In genomic region chr3:57826286-57826951, GRCh38 we compare ENCODE assay signal across 14 cellular contexts.
DNase-seq lines count a peak whose midpoint lies in the region; ATAC-seq and TF ChIP-seq lines count a peak whose summit lies in the region.
"Had no signal": no experiment of that assay in that cellular context is flagged by ENCODE, and none has a peak within 500 bp of the region (broad histone marks: within the 10 kb centered on the region; RNA-seq: fewer than 3 reads in every experiment).

No MANE protein-coding gene starts in this region.

- CTCF ChIA-PET in Caco-2 (lab: Charles Lee), result interaction anchor here (0.8 to 1.0 kb wide), 3 partner anchors 10 to 59 kb away, joined by 3 read pairs; no protein-coding TSS in a partner anchor

- H3K36me3 ChIP-seq in Caco-2 (ENCODE audit: control insufficient read depth, insufficient read depth, low read length) (no peaks in the 10 kb centered on the region), HUES48 (ENCODE audit: control insufficient read depth, insufficient read depth, low read length) (no peaks in the 10 kb centered on the region), BE2C (no peaks in the 10 kb centered on the region)
- H3K36me3 ChIP-seq: Peyer's patch had no signal

- peaks cover 50% of the 10 kb centered on the region for H3K4me1 Mint-ChIP-seq in Caco-2 (ENCODE audit: low read depth, unreplicated experiment)

- H3K4me3 ChIP-seq in Caco-2 (ENCODE audit: low read depth, low read length), result no peak overlapping the region
- no peak overlapping the region for H3K4me3 ChIP-seq in HUES48 (ENCODE audit: low read depth, low read length)
- H3K4me3 ChIP-seq in cardiac fibroblast (replicated peaks in 1 of 2; ENCODE audit: low read depth in 2 of 2, low read length in 2 of 2), result no peak overlapping the region
- H3K4me3 ChIP-seq in BE2C (ENCODE audit: low read depth, low read length), result no peak overlapping the region
- H3K4me3 ChIP-seq: Peyer's patch had no signal

- intact Hi-C loops in Caco-2 (cut with micrococcal nuclease; ENCODE audit: unreplicated experiment), result no loop called here

- ATAC-seq in GM18870 (IDR thresholded peaks at IDR 0.05; ENCODE audit: unreplicated experiment), result no peak

- POLR2A ChIA-PET in Caco-2 (lab: Charles Lee), result interaction anchor here (1.2 to 1.5 kb wide), 3 partner anchors 71 to 229 kb away, joined by 3 to 4 read pairs (median 3); partner anchors contain the start of genes ARF4 and SLMAP

- DNase-seq in Caco-2, result no peak
- peak; percentile 33 to 35 for DNase-seq in cardiac fibroblast (ENCODE audit: low read depth in 2 of 2)
- peak; percentile 28 for DNase-seq in myocyte (ENCODE audit: low read depth)
- no peak for DNase-seq in BE2C
- DNase-seq in NCI-H1092 (lab: John Stamatoyannopoulos, UW), result no peak
- no peak for DNase-seq in ecto neural progenitor cell (ENCODE audit: low spot score)
- DNase-seq: activated CD4-positive, CD25-positive, alpha-beta regulatory T cell; DMS79 treated with DMSO at 0.1 percent for 48 hours; effector CD4-positive, alpha-beta T cell; NCI-H187 treated with DMSO at 0.1 percent for 48 hours; nucleus accumbens; Peyer's patch had no signal

- peak overlapping the region; percentile 22 for H3K27ac ChIP-seq in HUES48 (ENCODE audit: low read depth, low read length)
- H3K27ac ChIP-seq: Peyer's patch had no signal

- H3K27ac Mint-ChIP-seq in Caco-2 (ENCODE audit: unreplicated experiment), result peak overlapping the region; percentile 93

- BruUV-seq in Caco-2 (replicated peaks; lab: Mats Ljungman, UMichigan), result no TSS peak

- H3K4me1 ChIP-seq in Caco-2 (peaks cover 70% of the 10 kb centered on the region), HUES48 (ENCODE audit: control insufficient read depth, insufficient read depth, low read length) (peaks cover 51% of the 10 kb centered on the region), BE2C (no peaks in the 10 kb centered on the region)

- H3K27me3 Mint-ChIP-seq in Caco-2 (ENCODE audit: insufficient read depth, unreplicated experiment), result no peaks in the 10 kb centered on the region

- peak overlapping the region; percentile 55 for H3K4me3 Mint-ChIP-seq in Caco-2 (ENCODE audit: unreplicated experiment)

- H3K27me3 ChIP-seq in Caco-2 (replicated peaks; ENCODE audit: control insufficient read depth, insufficient read depth, low read length) (no peaks in the 10 kb centered on the region), HUES48 (ENCODE audit: control insufficient read depth, insufficient read depth, low read length) (no peaks in the 10 kb centered on the region), BE2C (no peaks in the 10 kb centered on the region)
- H3K27me3 ChIP-seq: Peyer's patch had no signal

- H3K36me3 Mint-ChIP-seq in Caco-2 (ENCODE audit: insufficient read depth, unreplicated experiment), result peaks cover 30% of the 10 kb centered on the region

- peak overlapping the region; percentile 11; the same call in 1 of the 2 replicates for H3K9ac ChIP-seq in HUES48 (ENCODE audit: low read depth, low read length)

- no peak for TF ChIP-seq CTCF in Caco-2 (IDR thresholded peaks at IDR 0.05; ENCODE audit: insufficient read depth in 1 of 2, low read depth in 1 of 2, low read length in 1 of 2, severe bottlenecking in 1 of 2, unreplicated experiment in 1 of 2)
- TF ChIP-seq CTCF in cardiac fibroblast (IDR thresholded peaks at IDR 0.05; ENCODE audit: low read depth, low read length), result peak; percentile 11
- no peak for TF ChIP-seq CTCF in BE2C (IDR thresholded peaks at IDR 0.05; ENCODE audit: low read depth, low read length)

- no peaks in the 10 kb centered on the region for H3K9me3 Mint-ChIP-seq in Caco-2 (ENCODE audit: unreplicated experiment)

- H3K9me3 ChIP-seq in Caco-2, result no peaks in the 10 kb centered on the region
- H3K9me3 ChIP-seq in HUES48 (ENCODE audit: control insufficient read depth, insufficient read depth, low read length), result no peaks in the 10 kb centered on the region
- H3K9me3 ChIP-seq in BE2C, result no peaks in the 10 kb centered on the region
- H3K9me3 ChIP-seq: Peyer's patch had no signal

Comparison
In these comparisons a context has a peak if more than half of its experiments do, and no peak if none do; other contexts are left out.
1. DNase-seq: peak in cardiac fibroblast (2 of 2) and myocyte (single experiment); none in Caco-2 (0 of 2), BE2C (single experiment), NCI-H1092 (single experiment) and ecto neural progenitor cell (single experiment).